In genomic region chr13:33231339-33231738, GRCh38 we compare ENCODE assay signal across 1 cellular context.
TF ChIP-seq lines count a peak whose summit lies in the region.

No MANE protein-coding gene starts in this region.

TF ChIP-seq in SK-N-SH, 30 proteins besides CTCF, POLR2A, EP300 and RAD21 (continued from another document):
- TF ChIP-seq, protein P1, sequence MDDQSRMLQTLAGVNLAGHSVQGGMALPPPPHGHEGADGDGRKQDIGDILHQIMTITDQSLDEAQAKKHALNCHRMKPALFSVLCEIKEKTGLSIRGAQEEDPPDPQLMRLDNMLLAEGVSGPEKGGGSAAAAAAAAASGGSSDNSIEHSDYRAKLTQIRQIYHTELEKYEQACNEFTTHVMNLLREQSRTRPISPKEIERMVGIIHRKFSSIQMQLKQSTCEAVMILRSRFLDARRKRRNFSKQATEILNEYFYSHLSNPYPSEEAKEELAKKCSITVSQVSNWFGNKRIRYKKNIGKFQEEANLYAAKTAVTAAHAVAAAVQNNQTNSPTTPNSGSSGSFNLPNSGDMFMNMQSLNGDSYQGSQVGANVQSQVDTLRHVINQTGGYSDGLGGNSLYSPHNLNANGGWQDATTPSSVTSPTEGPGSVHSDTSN (IDR thresholded peaks at IDR 0.05) = no peak
- TF ChIP-seq GATA2 (CRISPR knock-in tag; IDR thresholded peaks at IDR 0.05) = no peak
- no peak for TF ChIP-seq SMC3 (IDR thresholded peaks at IDR 0.05; ENCODE audit: low read depth, low read length)
- no peak for TF ChIP-seq FOXM1 (IDR thresholded peaks at IDR 0.05; ENCODE audit: low read depth)
- TF ChIP-seq MXI1 (IDR thresholded peaks at IDR 0.05; ENCODE audit: low read depth, low read length) = no peak
- no peak for TF ChIP-seq TEAD4 (IDR thresholded peaks at IDR 0.05; ENCODE audit: borderline replicate concordance, insufficient read depth)
- TF ChIP-seq, protein P2, sequence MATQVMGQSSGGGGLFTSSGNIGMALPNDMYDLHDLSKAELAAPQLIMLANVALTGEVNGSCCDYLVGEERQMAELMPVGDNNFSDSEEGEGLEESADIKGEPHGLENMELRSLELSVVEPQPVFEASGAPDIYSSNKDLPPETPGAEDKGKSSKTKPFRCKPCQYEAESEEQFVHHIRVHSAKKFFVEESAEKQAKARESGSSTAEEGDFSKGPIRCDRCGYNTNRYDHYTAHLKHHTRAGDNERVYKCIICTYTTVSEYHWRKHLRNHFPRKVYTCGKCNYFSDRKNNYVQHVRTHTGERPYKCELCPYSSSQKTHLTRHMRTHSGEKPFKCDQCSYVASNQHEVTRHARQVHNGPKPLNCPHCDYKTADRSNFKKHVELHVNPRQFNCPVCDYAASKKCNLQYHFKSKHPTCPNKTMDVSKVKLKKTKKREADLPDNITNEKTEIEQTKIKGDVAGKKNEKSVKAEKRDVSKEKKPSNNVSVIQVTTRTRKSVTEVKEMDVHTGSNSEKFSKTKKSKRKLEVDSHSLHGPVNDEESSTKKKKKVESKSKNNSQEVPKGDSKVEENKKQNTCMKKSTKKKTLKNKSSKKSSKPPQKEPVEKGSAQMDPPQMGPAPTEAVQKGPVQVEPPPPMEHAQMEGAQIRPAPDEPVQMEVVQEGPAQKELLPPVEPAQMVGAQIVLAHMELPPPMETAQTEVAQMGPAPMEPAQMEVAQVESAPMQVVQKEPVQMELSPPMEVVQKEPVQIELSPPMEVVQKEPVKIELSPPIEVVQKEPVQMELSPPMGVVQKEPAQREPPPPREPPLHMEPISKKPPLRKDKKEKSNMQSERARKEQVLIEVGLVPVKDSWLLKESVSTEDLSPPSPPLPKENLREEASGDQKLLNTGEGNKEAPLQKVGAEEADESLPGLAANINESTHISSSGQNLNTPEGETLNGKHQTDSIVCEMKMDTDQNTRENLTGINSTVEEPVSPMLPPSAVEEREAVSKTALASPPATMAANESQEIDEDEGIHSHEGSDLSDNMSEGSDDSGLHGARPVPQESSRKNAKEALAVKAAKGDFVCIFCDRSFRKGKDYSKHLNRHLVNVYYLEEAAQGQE (IDR thresholded peaks at IDR 0.05; ENCODE audit: low read depth, low read length) = no peak
- TF ChIP-seq NRF1 (IDR thresholded peaks at IDR 0.05; ENCODE audit: low read depth, low read length) = no peak
- TF ChIP-seq FOXJ3 (CRISPR knock-in tag; IDR thresholded peaks at IDR 0.05) = no peak
- no peak for TF ChIP-seq CHD2 (IDR thresholded peaks at IDR 0.05; ENCODE audit: low read length, partially characterized antibody)
- TF ChIP-seq JUND (IDR thresholded peaks at IDR 0.05) = no peak
- no peak for TF ChIP-seq TCF12 (IDR thresholded peaks at IDR 0.05)
- no peak for TF ChIP-seq RXRA (IDR thresholded peaks at IDR 0.05; ENCODE audit: borderline replicate concordance, low read depth)
